Comparison of ENCODE assay signal across 10 cellular contexts in the genomic region with DNA sequence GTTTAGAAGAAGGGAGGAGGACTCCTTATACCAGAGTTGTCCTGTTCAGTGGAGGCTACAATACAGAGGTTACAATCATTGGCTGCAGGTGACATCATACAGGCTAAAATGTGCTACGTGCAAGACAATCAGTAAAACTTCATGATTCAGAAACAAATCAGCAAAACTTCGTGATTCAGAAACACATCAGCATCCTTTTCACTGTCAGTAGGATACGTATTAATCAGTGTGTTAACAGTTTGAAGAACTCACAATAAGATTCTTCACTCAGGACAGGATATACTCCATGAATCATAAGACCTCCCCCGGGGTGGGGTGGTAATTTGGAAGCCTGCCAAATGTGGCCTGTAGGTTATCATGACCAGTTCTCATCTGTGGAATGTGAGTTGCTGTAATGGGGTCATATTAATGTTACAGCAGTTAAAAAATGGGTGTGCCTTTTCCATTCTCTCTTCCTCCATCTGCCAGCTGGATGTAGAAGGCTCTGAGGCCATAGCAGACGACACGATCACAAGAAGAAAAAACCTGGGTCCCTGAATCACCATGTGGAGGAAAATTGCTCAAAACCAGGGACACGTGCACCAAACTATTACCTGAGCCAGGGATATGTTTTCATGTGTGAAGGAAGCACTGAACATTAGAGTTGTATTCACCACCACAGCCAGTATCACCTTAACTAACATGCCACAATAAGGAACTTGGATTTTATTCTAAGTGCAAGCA.
DNase-seq lines count a peak whose midpoint lies in the region; ATAC-seq and TF ChIP-seq lines count a peak whose summit lies in the region.
"Had no signal": no experiment of that assay in that cellular context is flagged by ENCODE, and none has a peak within 500 bp of the region (broad histone marks: within the 10 kb centered on the region; RNA-seq: fewer than 3 reads in every experiment).

No MANE protein-coding gene starts in this region.

- TF ChIP-seq EP300 in Ishikawa (IDR thresholded peaks at IDR 0.05; ENCODE audit: borderline replicate concordance): 0 out of 2 replicates have a peak, but pooled peaks have one; percentile 21

- H3K4me3 ChIP-seq in astrocyte of the cerebellum (ENCODE audit: low read depth, low read length): no peak overlapping the region
- H3K4me3 ChIP-seq: SK-N-MC had no signal

- no peak for ATAC-seq in GM21737 (IDR thresholded peaks at IDR 0.05; ENCODE audit: unreplicated experiment)

- DNase-seq in Daoy (ENCODE audit: low read depth) (peak; percentile 96), astrocyte of the cerebellum (ENCODE audit: low read depth) (peak; percentile 69), pulmonary artery endothelial cell (ENCODE audit: low read depth, low spot score) (peak; percentile 98), NCI-H345 (lab: John Stamatoyannopoulos, UW) (no peak), NCI-H1930 (lab: John Stamatoyannopoulos, UW) (no peak), NCI-H146 treated with DMSO at 0.1 percent for 48 hours (lab: John Stamatoyannopoulos, UW; ENCODE audit: unreplicated experiment) (no peak)
- DNase-seq: hypothalamus had no signal

- TF ChIP-seq CTCF in astrocyte of the cerebellum (IDR thresholded peaks at IDR 0.05; ENCODE audit: low read depth, low read length, missing control alignments): no peak

- in situ Hi-C loops in astrocyte of the cerebellum (cut with HindIII; ENCODE audit: low sequenced_read_pairs): no loop called here

- TF ChIP-seq RAD21 in Ishikawa (IDR thresholded peaks at IDR 0.05; ENCODE audit: low read depth): no peak

TF ChIP-seq in Ishikawa, 13 proteins besides CTCF, POLR2A, EP300 and RAD21:
- TF ChIP-seq NFIC (IDR thresholded peaks at IDR 0.05) (peak; percentile 71), YY1 (IDR thresholded peaks at IDR 0.05; ENCODE audit: low read depth) (no peak)
TF ChIP-seq in Ishikawa: peak in this region for 1.

Comparison
In these comparisons a context has a peak if more than half of its experiments do, and no peak if none do; other contexts are left out.
1. DNase-seq: peak in Daoy (single experiment), astrocyte of the cerebellum (single experiment) and pulmonary artery endothelial cell (single experiment); none in NCI-H345 (single experiment), NCI-H1930 (0 of 2) and NCI-H146 treated with DMSO at 0.1 percent for 48 hours (single experiment).